10 cellular contexts compared by ENCODE assay signal in the genomic region with DNA sequence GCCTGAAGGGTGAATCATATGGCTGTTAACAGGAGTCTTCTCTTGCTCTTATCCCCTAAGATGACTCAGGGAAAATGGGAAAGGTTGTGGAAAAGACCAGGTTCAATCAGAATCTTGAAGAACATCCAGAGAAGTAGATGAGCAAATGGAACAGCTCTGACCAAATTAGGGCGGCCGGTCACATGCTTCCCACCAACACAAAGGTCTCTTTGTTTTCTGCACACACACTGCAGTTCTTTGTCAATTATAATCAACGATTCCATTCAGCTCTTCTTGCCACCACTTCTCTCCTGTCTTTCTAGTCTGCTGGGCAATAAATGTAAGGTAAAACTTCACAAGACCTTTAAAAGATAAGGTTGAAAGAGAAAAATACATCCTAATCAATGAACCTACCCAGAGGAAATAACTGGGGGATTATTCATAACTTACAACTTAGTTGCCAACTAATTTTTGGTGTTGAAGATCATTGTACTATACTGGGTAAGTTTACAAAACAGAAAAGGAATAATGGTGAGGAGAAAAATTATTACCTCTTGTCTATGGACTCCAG.
DNase-seq lines count a peak whose midpoint lies in the region; ATAC-seq and TF ChIP-seq lines count a peak whose summit lies in the region.
"Had no signal": no experiment of that assay in that cellular context is flagged by ENCODE, and none has a peak within 500 bp of the region (broad histone marks: within the 10 kb centered on the region; RNA-seq: fewer than 3 reads in every experiment).

No MANE protein-coding gene starts in this region.

- no peak overlapping the region for H3K4me2 ChIP-seq in hepatocyte

- ATAC-seq in gastrocnemius medialis: no peak
- ATAC-seq: activated T-helper 17 cell treated with anti-CD3 and anti-CD28 coated beads, Interleukin-2, amount 50 U/mL, for 72 hours had no signal

- peak; percentile 88 for DNase-seq in HT-29 (ENCODE audit: low spot score)
- DNase-seq in hepatocyte (ENCODE audit: low spot score): peak; percentile 55
- DNase-seq in gastrocnemius medialis: no peak
- no peak for DNase-seq in activated CD4-positive, alpha-beta T cell treated with anti-CD3 and anti-CD28 coated beads, Interleukin-2, amount 10 ng/mL, durations not matched to agents 24 days and 14 days
- no peak for DNase-seq in CD14-positive monocyte (ENCODE audit: low spot score)
- no peak for DNase-seq in stimulated activated CD4-positive, alpha-beta T cell treated with anti-CD3 and anti-CD28 coated beads, Interleukin-2, amount 100 ng/mL, for 48 hours
- DNase-seq in uterus: no peak
- DNase-seq: T-helper 1 cell had no signal

- H3K36me3 ChIP-seq in hepatocyte (replicated peaks; ENCODE audit: insufficient read depth, low read depth) (no peaks in the 10 kb centered on the region), gastrocnemius medialis (no peaks in the 10 kb centered on the region), uterus (no peaks in the 10 kb centered on the region)

- H3K27me3 Mint-ChIP-seq in brain: peaks cover 8% of the 10 kb centered on the region
- H3K27me3 Mint-ChIP-seq in activated CD4-positive, alpha-beta T cell treated with anti-CD3 and anti-CD28 coated beads, Interleukin-2, amount 10 ng/mL, durations not matched to agents 24 days and 14 days: peaks cover 1% of the 10 kb centered on the region
- H3K27me3 Mint-ChIP-seq in CD14-positive monocyte (ENCODE audit: low read depth in 3 of 3): peaks cover 0 to 1% (median 0%) of the 10 kb centered on the region in 3 donors

- no peaks in the 10 kb centered on the region for H3K79me2 ChIP-seq in hepatocyte

- TF ChIP-seq CTCF in brain (conservative IDR thresholded peaks at IDR 0.05): no peak
- no peak for TF ChIP-seq CTCF in hepatocyte (IDR thresholded peaks at IDR 0.05; ENCODE audit: poor library complexity)
- TF ChIP-seq CTCF in gastrocnemius medialis (IDR thresholded peaks at IDR 0.05 in 4 of 5, conservative IDR thresholded peaks at IDR 0.05 in 1 of 5): no peak
- no peak for TF ChIP-seq CTCF in CD14-positive monocyte (IDR thresholded peaks at IDR 0.05)
- TF ChIP-seq CTCF in uterus (IDR thresholded peaks at IDR 0.05): no peak

- H3K4me3 ChIP-seq in hepatocyte: no peak overlapping the region
- no peak overlapping the region for H3K4me3 ChIP-seq in gastrocnemius medialis
- no peak overlapping the region for H3K4me3 ChIP-seq in uterus

- H3K9me3 ChIP-seq in hepatocyte (ENCODE audit: low read depth) (no peaks in the 10 kb centered on the region), gastrocnemius medialis (no peaks in the 10 kb centered on the region), uterus (no peaks in the 10 kb centered on the region)

- H3K4me1 Mint-ChIP-seq in brain (peaks cover 34% of the 10 kb centered on the region), CD14-positive monocyte (peaks cover 10% of the 10 kb centered on the region)
- H3K4me1 Mint-ChIP-seq in activated CD4-positive, alpha-beta T cell treated with anti-CD3 and anti-CD28 coated beads, Interleukin-2, amount 10 ng/mL, durations not matched to agents 24 days and 14 days: peaks cover 4% of the 10 kb centered on the region
- H3K4me1 Mint-ChIP-seq: activated T-helper 17 cell treated with anti-CD3 and anti-CD28 coated beads, Interleukin-2, amount 50 U/mL, for 72 hours had no signal

- H3K36me3 Mint-ChIP-seq in brain: no peaks in the 10 kb centered on the region
- no peaks in the 10 kb centered on the region for H3K36me3 Mint-ChIP-seq in activated CD4-positive, alpha-beta T cell treated with anti-CD3 and anti-CD28 coated beads, Interleukin-2, amount 10 ng/mL, durations not matched to agents 24 days and 14 days (ENCODE audit: low read depth)
- H3K36me3 Mint-ChIP-seq in CD14-positive monocyte: no peaks in the 10 kb centered on the region

- H3K9me2 ChIP-seq in hepatocyte (replicated peaks; ENCODE audit: insufficient read depth): no peaks in the 10 kb centered on the region

- no peaks in the 10 kb centered on the region for H3K27me3 ChIP-seq in hepatocyte
- no peaks in the 10 kb centered on the region for H3K27me3 ChIP-seq in gastrocnemius medialis
- no peaks in the 10 kb centered on the region for H3K27me3 ChIP-seq in uterus

- 62% methylated on average over 3 of the region's 3 CpGs for WGBS in hepatocyte (ENCODE audit: low lambda C conversion rate, missing lambda C conversion rate)

- H3K9me3 Mint-ChIP-seq in brain (peaks cover 2 to 16% (median 11%) of the 10 kb centered on the region in 5 experiments), CD14-positive monocyte (peaks cover 0 to 5% (median 2%) of the 10 kb centered on the region in 7 donors)
- H3K9me3 Mint-ChIP-seq in activated CD4-positive, alpha-beta T cell treated with anti-CD3 and anti-CD28 coated beads, Interleukin-2, amount 10 ng/mL, durations not matched to agents 24 days and 14 days: peaks cover 10% of the 10 kb centered on the region
- H3K9me3 Mint-ChIP-seq: activated T-helper 17 cell treated with anti-CD3 and anti-CD28 coated beads, Interleukin-2, amount 50 U/mL, for 72 hours had no signal

- intact Hi-C loops in gastrocnemius medialis (cut with DNase I; ENCODE audit: low total_unique reads) (loop anchor here (5.0 kb wide), 2 partner anchors 281 to 296 kb away; no protein-coding TSS in a partner anchor), CD14-positive monocyte (cut with micrococcal nuclease) (no loop called here), uterus (cut with DNase I; ENCODE audit: low total_unique reads) (no loop called here)
- intact Hi-C loops in activated CD4-positive, alpha-beta T cell treated with anti-CD3 and anti-CD28 coated beads, Interleukin-2, amount 10 ng/mL, durations not matched to agents 24 days and 14 days (cut with micrococcal nuclease): no loop called here

- no peaks in the 10 kb centered on the region for H4K20me1 ChIP-seq in hepatocyte (ENCODE audit: insufficient read depth, poor library complexity, severe bottlenecking)

- no peak for TF ChIP-seq POLR2A in gastrocnemius medialis (IDR thresholded peaks at IDR 0.05)
- TF ChIP-seq POLR2A in uterus (IDR thresholded peaks at IDR 0.05): no peak

- no peak overlapping the region for H2AFZ ChIP-seq in hepatocyte

- H3K27ac ChIP-seq in hepatocyte (peak overlapping the region; percentile 88), gastrocnemius medialis (peak overlapping the region; percentile 74 to 82 (median 78)), uterus (no peak overlapping the region)

- in situ Hi-C loops in gastrocnemius medialis (cut with MboI; ENCODE audit: low sequenced_read_pairs in 4 of 4): no loop called here

- peak overlapping the region; percentile 7 to 88 (median 53) for H3K27ac Mint-ChIP-seq in brain
- H3K27ac Mint-ChIP-seq in activated CD4-positive, alpha-beta T cell treated with anti-CD3 and anti-CD28 coated beads, Interleukin-2, amount 10 ng/mL, durations not matched to agents 24 days and 14 days: no peak overlapping the region
- no peak overlapping the region for H3K27ac Mint-ChIP-seq in CD14-positive monocyte
- H3K27ac Mint-ChIP-seq: activated T-helper 17 cell treated with anti-CD3 and anti-CD28 coated beads, Interleukin-2, amount 50 U/mL, for 72 hours had no signal

- H3K4me1 ChIP-seq in hepatocyte (ENCODE audit: insufficient read depth) (peaks cover 31% of the 10 kb centered on the region), gastrocnemius medialis (peaks cover 30 to 32% of the 10 kb centered on the region in 2 donors), uterus (no peaks in the 10 kb centered on the region)

- H3K4me3 Mint-ChIP-seq in brain (peak overlapping the region in 1 of 5 experiments; percentile 6), CD14-positive monocyte (no peak overlapping the region)
- H3K4me3 Mint-ChIP-seq in activated CD4-positive, alpha-beta T cell treated with anti-CD3 and anti-CD28 coated beads, Interleukin-2, amount 10 ng/mL, durations not matched to agents 24 days and 14 days: no peak overlapping the region
- H3K4me3 Mint-ChIP-seq: activated T-helper 17 cell treated with anti-CD3 and anti-CD28 coated beads, Interleukin-2, amount 50 U/mL, for 72 hours had no signal

Comparison
In these comparisons a context has a peak if more than half of its experiments do, and no peak if none do; other contexts are left out.
1. DNase-seq: peak in HT-29 (single experiment) and hepatocyte (single experiment); none in gastrocnemius medialis (0 of 2), activated CD4-positive, alpha-beta T cell treated with anti-CD3 and anti-CD28 coated beads, Interleukin-2, amount 10 ng/mL, durations not matched to agents 24 days and 14 days (single experiment), CD14-positive monocyte (single experiment), stimulated activated CD4-positive, alpha-beta T cell treated with anti-CD3 and anti-CD28 coated beads, Interleukin-2, amount 100 ng/mL, for 48 hours (0 of 2) and uterus (0 of 2).
2. H3K27ac Mint-ChIP-seq: peak in brain (5 of 5); none in activated CD4-positive, alpha-beta T cell treated with anti-CD3 and anti-CD28 coated beads, Interleukin-2, amount 10 ng/mL, durations not matched to agents 24 days and 14 days (single experiment) and CD14-positive monocyte (0 of 7).
3. H3K27ac ChIP-seq: peak in hepatocyte (single experiment) and gastrocnemius medialis (4 of 4); none in uterus (0 of 2).